ENCODE assay signal across 15 cellular contexts in the genomic region with DNA sequence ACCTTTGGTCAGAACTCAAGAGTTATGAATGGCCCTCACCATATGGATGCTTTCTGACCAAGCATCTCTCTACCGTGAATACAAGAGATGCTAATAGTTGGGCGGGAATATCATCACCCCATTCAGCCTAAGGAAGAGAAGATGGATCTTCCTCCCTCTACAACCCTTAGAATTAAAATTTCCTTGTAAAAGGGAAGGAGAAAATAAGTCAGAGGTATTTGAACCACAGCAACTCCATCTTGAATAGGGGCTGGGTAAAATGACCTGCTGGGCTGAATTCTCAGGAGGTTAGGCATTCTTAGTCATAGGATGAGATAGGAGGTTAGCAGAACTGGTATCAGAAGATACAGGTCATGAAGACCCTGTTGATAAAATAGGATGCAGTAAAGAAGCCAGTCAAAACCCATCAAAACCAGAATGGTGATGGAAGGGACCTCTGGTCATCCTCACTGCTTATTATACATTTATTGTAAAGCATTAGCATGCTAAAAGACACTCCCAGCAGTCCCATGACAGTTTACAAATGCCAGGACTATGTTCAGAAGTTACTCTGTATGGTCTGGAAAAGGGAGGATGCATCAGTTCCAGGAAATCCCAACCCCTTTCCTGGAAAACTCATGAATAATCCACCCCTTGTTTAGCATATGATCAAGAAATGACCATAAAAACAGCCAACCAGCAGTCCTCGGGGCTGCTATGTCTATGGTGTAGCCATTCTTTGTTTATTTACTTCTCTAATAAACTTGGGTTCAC.
A peak's percentile ranks its signal among the peaks of the same experiment; 100 is the strongest.
DNase-seq lines count a peak whose midpoint lies in the region; ATAC-seq, FAIRE-seq and TF ChIP-seq lines count a peak whose summit lies in the region.
"Had no signal": no experiment of that assay in that cellular context is flagged by ENCODE, and none has a peak within 500 bp of the region (broad histone marks: within the 10 kb centered on the region; RNA-seq: fewer than 3 reads in every experiment).

No MANE protein-coding gene starts in this region.

- TF ChIP-seq CTCF in AG04450 (IDR thresholded peaks at IDR 0.05; ENCODE audit: low read depth, low read length) (no peak), fibroblast of mammary gland (conservative IDR thresholded peaks at IDR 0.05; ENCODE audit: control insufficient read depth, insufficient read depth, low read depth, low read length) (no peak)

- ATAC-seq in GM21423 (IDR thresholded peaks at IDR 0.05; ENCODE audit: unreplicated experiment) = no peak

- H3K4me3 ChIP-seq in AG04450 (ENCODE audit: low read depth, low read length) = no peak overlapping the region
- H3K4me3 ChIP-seq in fibroblast of mammary gland (ENCODE audit: control insufficient read depth, low read depth, low read length) = no peak overlapping the region
- H3K4me3 ChIP-seq: GM23248 had no signal

- no peak for DNase-seq in AG04450 (ENCODE audit: low read depth, low spot score)
- peak; percentile 25 for DNase-seq in OCI-M1 (lab: John Stamatoyannopoulos, UW)
- peak; percentile 31 for DNase-seq in fibroblast of mammary gland (ENCODE audit: low read depth)
- DNase-seq in foreskin melanocyte = peak; percentile 51
- DNase-seq in urothelium cell line (ENCODE audit: low spot score) = no peak
- DNase-seq in stimulated activated CD4-positive, alpha-beta T cell treated with anti-CD3 and anti-CD28 coated beads, Interleukin-15, amount 100 ng/mL, for 24 hours = no peak
- no peak for DNase-seq in SHP77 treated with DMSO at 0.1 percent for 48 hours (lab: John Stamatoyannopoulos, UW)
- DNase-seq: 8988T; C1 segment of cervical spinal cord; CD4-positive, alpha-beta T cell; DMS79; GM23248; H7 had no signal

- H3K27me3 ChIP-seq in AG04450 (ENCODE audit: control insufficient read depth, insufficient read depth, low read length) = no peaks in the 10 kb centered on the region

- CTCF ChIA-PET in AG04450 (lab: Charles Lee) = no interaction called here

- H3K9me3 ChIP-seq in AG04450 (ENCODE audit: control insufficient read depth, insufficient read depth, low read length) = no peaks in the 10 kb centered on the region

- POLR2A ChIA-PET in AG04450 (lab: Yijun Ruan, JAX) = no interaction called here

- FAIRE-seq in urothelium cell line (lab: Jason Lieb, UNC) = no peak
- FAIRE-seq: GM12891 had no signal

- H3K27ac ChIP-seq in AG04450 (ENCODE audit: low read depth, low read length) = peak overlapping the region; percentile 23
- H3K27ac ChIP-seq: GM23248 had no signal

Comparison
In these comparisons a context has a peak if more than half of its experiments do, and no peak if none do; other contexts are left out.
1. DNase-seq: peak in OCI-M1 (single experiment), fibroblast of mammary gland (single experiment) and foreskin melanocyte (single experiment); none in AG04450 (single experiment), urothelium cell line (single experiment), stimulated activated CD4-positive, alpha-beta T cell treated with anti-CD3 and anti-CD28 coated beads, Interleukin-15, amount 100 ng/mL, for 24 hours (single experiment) and SHP77 treated with DMSO at 0.1 percent for 48 hours (single experiment).